1 cellular context compared by ENCODE assay signal in genomic region chr5:159965838-159966128, GRCh38. TPM values are rescaled to one million over a fixed set of nuclear protein-coding genes. Genes with fewer than 3 reads are reported as not detected.
"Had no signal": no experiment of that assay in that cellular context is flagged by ENCODE, and none has a peak within 500 bp of the region (broad histone marks: within the 10 kb centered on the region; RNA-seq: fewer than 3 reads in every experiment).

No MANE protein-coding gene starts in this region.

RNA-seq across cellular contexts. Expression of gene ADRA1B, which starts 49.5 kb away (rescaled TPM):
- total RNA-seq: RPMI7951 had no signal
